11 cellular contexts compared by ENCODE assay signal in the genomic region with DNA sequence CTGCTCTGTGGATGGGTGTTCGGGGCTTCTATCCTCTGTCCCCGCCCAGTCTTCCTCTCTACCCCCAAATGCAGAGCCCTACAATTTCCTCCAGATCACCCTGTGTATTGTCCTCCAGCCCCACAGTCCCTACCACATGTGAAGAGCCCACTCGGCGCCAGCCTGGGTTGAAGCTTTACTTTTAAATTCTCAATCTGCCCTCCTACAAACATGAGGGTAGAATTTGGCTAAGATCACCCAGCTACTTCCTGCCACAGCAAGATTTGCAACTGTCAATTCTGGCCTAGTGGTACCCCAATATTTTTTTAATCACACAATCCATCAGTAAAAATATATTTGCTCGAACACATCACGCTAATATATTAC. TPM values are rescaled to one million over a fixed set of nuclear protein-coding genes. Genes with fewer than 3 reads are reported as not detected.
DNase-seq lines count a peak whose midpoint lies in the region; ATAC-seq and TF ChIP-seq lines count a peak whose summit lies in the region.
"Had no signal": no experiment of that assay in that cellular context is flagged by ENCODE, and none has a peak within 500 bp of the region (broad histone marks: within the 10 kb centered on the region; RNA-seq: fewer than 3 reads in every experiment).

No MANE protein-coding gene starts in this region.

- peak overlapping the region; percentile 27; the same call in 1 of the 2 replicates for H4K5ac ChIP-seq in IMR-90 (ENCODE audit: low read depth, low read length)

- dilution Hi-C loops in IMR-90 (cut with HindIII; ENCODE audit: low sequenced_read_pairs, unreplicated experiment): no loop called here

- H3K79me1 ChIP-seq in IMR-90 (ENCODE audit: low read depth in 1 of 2, low read length in 2 of 2): peaks cover 26 to 77% of the 10 kb centered on the region in 2 experiments
- H3K79me1 ChIP-seq in neuronal stem cell (ENCODE audit: low read depth, low read length): no peaks in the 10 kb centered on the region

- CTCF ChIA-PET in IMR-90 (lab: Yijun Ruan, JAX): interaction anchor here (0.6 kb wide), 1 partner anchor 57 kb away, joined by 4 read pairs; no protein-coding TSS in a partner anchor

- H3K56ac ChIP-seq in IMR-90 (ENCODE audit: extremely low read depth, insufficient read depth, low read length): no peak overlapping the region

- H3K4me3 ChIP-seq in CD4-positive, CD25-positive, alpha-beta regulatory T cell (ENCODE audit: low read depth, low read length): peak overlapping the region; percentile 98
- H3K4me3 ChIP-seq in IMR-90 (ENCODE audit: insufficient read depth, low read depth, low read length) (no peak overlapping the region), neuronal stem cell (ENCODE audit: low read length in 2 of 2) (no peak overlapping the region)

- peak overlapping the region; percentile 50 for H2AFZ ChIP-seq in IMR-90 (replicated peaks; ENCODE audit: low read length, poor library complexity)
- peak overlapping the region; percentile 60 for H2AFZ ChIP-seq in neuronal stem cell (ENCODE audit: low read length)

- H3K23ac ChIP-seq in IMR-90 (ENCODE audit: low read depth, low read length): no peak overlapping the region
- no peak overlapping the region for H3K23ac ChIP-seq in neuronal stem cell (ENCODE audit: low read depth, low read length, poor library complexity)

- H3K14ac ChIP-seq in IMR-90 (replicated peaks; ENCODE audit: low read depth, low read length) (no peak overlapping the region), neuronal stem cell (ENCODE audit: low read length) (no peak overlapping the region)

- peak overlapping the region; percentile 96 to 99 (median 97) for H3K27ac Mint-ChIP-seq in CD4-positive, CD25-positive, alpha-beta regulatory T cell
- H3K27ac Mint-ChIP-seq in central memory CD8-positive, alpha-beta T cell (ENCODE audit: low read depth): peak overlapping the region; percentile 96

- no peak for TF ChIP-seq CTCF in IMR-90 (conservative IDR thresholded peaks at IDR 0.05; ENCODE audit: low read depth, low read length)

- H4K91ac ChIP-seq in IMR-90 (ENCODE audit: insufficient read depth, low read depth, low read length): no peak overlapping the region
- no peak overlapping the region for H4K91ac ChIP-seq in neuronal stem cell (ENCODE audit: low read depth, low read length, poor library complexity)

- POLR2A ChIA-PET in IMR-90 (lab: Charles Lee; ENCODE audit: unreplicated experiment): no interaction called here

- H4K20me1 ChIP-seq in IMR-90 (ENCODE audit: insufficient read depth, low read length): peaks cover 25% of the 10 kb centered on the region; the same call in 1 of the 2 replicates

- peaks cover 84% of the 10 kb centered on the region for H3K4me1 ChIP-seq in CD4-positive, CD25-positive, alpha-beta regulatory T cell (ENCODE audit: control insufficient read depth, insufficient read depth, low read length, poor library complexity, severe bottlenecking)
- H3K4me1 ChIP-seq in IMR-90 (ENCODE audit: control insufficient read depth, insufficient read depth, low read length) (peaks cover 36% of the 10 kb centered on the region), neuronal stem cell (ENCODE audit: control insufficient read depth in 2 of 2, insufficient read depth in 1 of 2, low read depth in 1 of 2, low read length in 2 of 2) (peaks cover 36 to 37% of the 10 kb centered on the region in 2 donors)

- peak overlapping the region; percentile 38 for H2AK9ac ChIP-seq in IMR-90 (replicated peaks; ENCODE audit: low read depth, low read length, poor library complexity)

- peaks cover 45% of the 10 kb centered on the region for H3K36me3 ChIP-seq in CD4-positive, CD25-positive, alpha-beta regulatory T cell (ENCODE audit: control insufficient read depth, insufficient read depth, low read length)
- H3K36me3 ChIP-seq in IMR-90 (ENCODE audit: control insufficient read depth, insufficient read depth, low read length) (peaks cover 9% of the 10 kb centered on the region), neuronal stem cell (replicated peaks in 1 of 2; ENCODE audit: control insufficient read depth in 2 of 2, insufficient read depth in 2 of 2, low read length in 2 of 2) (peaks cover 6 to 21% of the 10 kb centered on the region in 2 donors)

- H2AK5ac ChIP-seq in IMR-90 (ENCODE audit: low read depth, low read length) (no peak overlapping the region), neuronal stem cell (ENCODE audit: low read depth, low read length) (no peak overlapping the region)

- no peak for TF ChIP-seq POLR2A in IMR-90 (IDR thresholded peaks at IDR 0.05; ENCODE audit: low read depth, low read length)

- peak overlapping the region; percentile 93 to 99 (median 97) for H3K4me3 Mint-ChIP-seq in CD4-positive, CD25-positive, alpha-beta regulatory T cell
- H3K4me3 Mint-ChIP-seq in central memory CD8-positive, alpha-beta T cell: peak overlapping the region; percentile 92

- H3K4me2 ChIP-seq in IMR-90 (ENCODE audit: low read depth, low read length) (0 out of 2 replicates have a peak overlapping the region, but pooled peaks have one; percentile 1), neuronal stem cell (ENCODE audit: insufficient read depth, low read length, poor library complexity, severe bottlenecking) (no peak overlapping the region)

- intact Hi-C loops in IMR-90 (cut with micrococcal nuclease): no loop called here

- H3K9me1 ChIP-seq in IMR-90 (ENCODE audit: insufficient read depth, low read length): peaks cover 17% of the 10 kb centered on the region

- H3K18ac ChIP-seq in IMR-90 (ENCODE audit: low read depth, low read length) (no peak overlapping the region), neuronal stem cell (ENCODE audit: low read length) (no peak overlapping the region)

- H2BK120ac ChIP-seq in IMR-90 (ENCODE audit: low read depth, low read length) (peak overlapping the region; percentile 2; the same call in 1 of the 2 replicates), neuronal stem cell (ENCODE audit: low read depth, low read length) (no peak overlapping the region)

- H3K36me3 Mint-ChIP-seq in CD4-positive, CD25-positive, alpha-beta regulatory T cell: peaks cover 48% of the 10 kb centered on the region
- peaks cover 94% of the 10 kb centered on the region for H3K36me3 Mint-ChIP-seq in central memory CD8-positive, alpha-beta T cell (ENCODE audit: insufficient read depth)

- no peak for ATAC-seq in CD4-positive, CD25-positive, alpha-beta regulatory T cell (ENCODE audit: low read depth in 2 of 2)
- no peak for ATAC-seq in IMR-90 (ENCODE audit: low read depth)
- no peak for ATAC-seq in central memory CD8-positive, alpha-beta T cell (replicated peaks; ENCODE audit: extremely low read depth, poor library complexity, severe bottlenecking)
- no peak for ATAC-seq in GM21381 (IDR thresholded peaks at IDR 0.05; ENCODE audit: unreplicated experiment)
- no peak for ATAC-seq in GM18517 (IDR thresholded peaks at IDR 0.05; ENCODE audit: unreplicated experiment)

- H3K9me3 Mint-ChIP-seq in CD4-positive, CD25-positive, alpha-beta regulatory T cell: peaks cover 0 to 2% (median 0%) of the 10 kb centered on the region in 7 donors
- no peaks in the 10 kb centered on the region for H3K9me3 Mint-ChIP-seq in central memory CD8-positive, alpha-beta T cell

- no peak overlapping the region for H2BK12ac ChIP-seq in neuronal stem cell (ENCODE audit: low read length)

- in situ Hi-C loops in IMR-90 (cut with MboI; ENCODE audit: low sequenced_read_pairs): no loop called here

- H4K8ac ChIP-seq in IMR-90 (ENCODE audit: low read depth in 2 of 2, low read length in 2 of 2) (peak overlapping the region in 1 of 2 experiments; percentile 52; a peak in 2 of 4 replicates), neuronal stem cell (ENCODE audit: low read depth, low read length) (no peak overlapping the region)

- H3K27me3 ChIP-seq in CD4-positive, CD25-positive, alpha-beta regulatory T cell (ENCODE audit: control insufficient read depth, insufficient read depth, low read length): no peaks in the 10 kb centered on the region
- H3K27me3 ChIP-seq in IMR-90 (ENCODE audit: control insufficient read depth, insufficient read depth, low read length) (no peaks in the 10 kb centered on the region), neuronal stem cell (ENCODE audit: control insufficient read depth in 3 of 3, insufficient read depth in 3 of 3, low read depth in 1 of 3, low read length in 3 of 3) (no peaks in the 10 kb centered on the region)

- WGBS in IMR-90 (ENCODE audit: extremely low coverage in 2 of 2, insufficient read length in 1 of 2), 2 experiments: no CpG with 5 or more reads among the region's 6 CpGs
- no CpG with 5 or more reads among the region's 6 CpGs for WGBS in neuronal stem cell (ENCODE audit: extremely low coverage in 2 of 2, insufficient read length in 2 of 2, insufficient replicate concordance in 1 of 2), 2 donors

- H3K9ac ChIP-seq in IMR-90 (ENCODE audit: low read depth, low read length) (0 out of 2 replicates have a peak overlapping the region, but pooled peaks have one; percentile 12), neuronal stem cell (ENCODE audit: low read depth, low read length, poor library complexity) (no peak overlapping the region)

- no peaks in the 10 kb centered on the region for H3K27me3 Mint-ChIP-seq in CD4-positive, CD25-positive, alpha-beta regulatory T cell
- no peaks in the 10 kb centered on the region for H3K27me3 Mint-ChIP-seq in central memory CD8-positive, alpha-beta T cell

- no peak overlapping the region for H2BK5ac ChIP-seq in IMR-90 (ENCODE audit: low read depth, low read length, poor library complexity, severe bottlenecking)
- no peak overlapping the region for H2BK5ac ChIP-seq in neuronal stem cell (ENCODE audit: low read length)

- peak overlapping the region; percentile 45; the same call in 1 of the 2 replicates for H3K4ac ChIP-seq in IMR-90 (ENCODE audit: low read depth, low read length)
- H3K4ac ChIP-seq in neuronal stem cell (ENCODE audit: low read length): no peak overlapping the region

- peak overlapping the region; percentile 98 for H3K27ac ChIP-seq in CD4-positive, CD25-positive, alpha-beta regulatory T cell (ENCODE audit: insufficient read depth, low read length, poor library complexity, severe bottlenecking)
- H3K27ac ChIP-seq in IMR-90 (ENCODE audit: insufficient read depth, low read length): peak overlapping the region; percentile 12; the same call in 1 of the 2 replicates
- no peak overlapping the region for H3K27ac ChIP-seq in neuronal stem cell (replicated peaks; ENCODE audit: low read length)

- H2BK20ac ChIP-seq in IMR-90 (ENCODE audit: low read depth, low read length): no peak overlapping the region

- peak in 1 of 3 donors; percentile 63 for DNase-seq in CD4-positive, CD25-positive, alpha-beta regulatory T cell
- DNase-seq in IMR-90 (no peak), neuronal stem cell (ENCODE audit: low spot score) (no peak), SKM-1 (lab: John Stamatoyannopoulos, UW; ENCODE audit: unreplicated experiment) (no peak)
- no peak for DNase-seq in central memory CD8-positive, alpha-beta T cell (ENCODE audit: low spot score in 2 of 2)
- DNase-seq in central memory CD4-positive, alpha-beta T cell: no peak
- DNase-seq: Kasumi-1; SHP77; stimulated activated CD4-positive, alpha-beta T cell treated with anti-CD3 and anti-CD28 coated beads, Interleukin-15, amount 100 ng/mL, for 24 hours had no signal

- H3K9me3 ChIP-seq in CD4-positive, CD25-positive, alpha-beta regulatory T cell (ENCODE audit: control insufficient read depth in 2 of 2, low read length in 2 of 2): no peaks in the 10 kb centered on the region
- H3K9me3 ChIP-seq in IMR-90 (ENCODE audit: control insufficient read depth, insufficient read depth, low read length): no peaks in the 10 kb centered on the region
- no peaks in the 10 kb centered on the region for H3K9me3 ChIP-seq in neuronal stem cell (replicated peaks in 1 of 2; ENCODE audit: control insufficient read depth in 2 of 2, insufficient read depth in 1 of 2, low read depth in 1 of 2, low read length in 2 of 2)

- H3K4me1 Mint-ChIP-seq in CD4-positive, CD25-positive, alpha-beta regulatory T cell: peaks cover 9 to 73% (median 45%) of the 10 kb centered on the region in 4 donors
- peaks cover 83% of the 10 kb centered on the region for H3K4me1 Mint-ChIP-seq in central memory CD8-positive, alpha-beta T cell

- BruUV-seq in IMR-90 (replicated peaks; lab: Mats Ljungman, UMichigan): no TSS peak

- TF ChIP-seq RAD21 in IMR-90 (IDR thresholded peaks at IDR 0.05; ENCODE audit: low read length): no peak

- H2BK15ac ChIP-seq in IMR-90 (ENCODE audit: low read depth, low read length) (no peak overlapping the region), neuronal stem cell (ENCODE audit: low read length) (no peak overlapping the region)

RNA-seq across cellular contexts. Expression of gene AKNA, which starts 3.9 kb away (rescaled TPM):
- total RNA-seq in CD4-positive, CD25-positive, alpha-beta regulatory T cell: 381 TPM
- polyA plus RNA-seq in CD4-positive, CD25-positive, alpha-beta regulatory T cell: 10 to 100 TPM; 11.9 to 16.6 (median 14.5) TPM
- total RNA-seq in IMR-90 (2012; rRNA removed): 2.7 and 2.8 TPM in 2 replicates
- polyA plus RNA-seq in IMR-90 (2012; rRNA removed): 7.2 and 7.3 TPM in 2 replicates
- 1.3 and 5.9 TPM in 2 replicates for polyA plus RNA-seq in IMR-90 (2012; cell fraction: cytosol; rRNA removed)
- polyA plus RNA-seq in IMR-90 (2012; cell fraction: nucleus; rRNA removed; ENCODE audit: low replicate concordance): 23.5 and 29.0 TPM in 2 replicates
- 13.9 TPM for polyA plus RNA-seq in neuronal stem cell (2013, experiment 1 of 2)
- polyA plus RNA-seq in neuronal stem cell (2013, experiment 2 of 2): 13.8 TPM

RNA-seq across cellular contexts. Expression of gene ORM2, which starts 54.2 kb away (rescaled TPM):
- total RNA-seq in CD4-positive, CD25-positive, alpha-beta regulatory T cell: not detected
- polyA plus RNA-seq in CD4-positive, CD25-positive, alpha-beta regulatory T cell: not detected
- not detected in 2 replicates for total RNA-seq in IMR-90 (2012; rRNA removed)
- not detected in 2 replicates for polyA plus RNA-seq in IMR-90 (2012; rRNA removed)
- polyA plus RNA-seq in IMR-90 (2012; cell fraction: cytosol; rRNA removed): not detected in 2 replicates
- not detected in 2 replicates for polyA plus RNA-seq in IMR-90 (2012; cell fraction: nucleus; rRNA removed; ENCODE audit: low replicate concordance)
- 0.14 TPM for polyA plus RNA-seq in neuronal stem cell (2013, experiment 1 of 2)
- 0.08 TPM for polyA plus RNA-seq in neuronal stem cell (2013, experiment 2 of 2)

Comparison
In these comparisons a context has a peak if more than half of its experiments do, and no peak if none do; other contexts are left out.
1. RNA of gene AKNA, which starts 3.9 kb away (total RNA-seq): 381 TPM in CD4-positive, CD25-positive, alpha-beta regulatory T cell (single experiment); 2.7 to 2.8 TPM in IMR-90; every median in the first group is over 100 times any median in the second.